In the genomic region with DNA sequence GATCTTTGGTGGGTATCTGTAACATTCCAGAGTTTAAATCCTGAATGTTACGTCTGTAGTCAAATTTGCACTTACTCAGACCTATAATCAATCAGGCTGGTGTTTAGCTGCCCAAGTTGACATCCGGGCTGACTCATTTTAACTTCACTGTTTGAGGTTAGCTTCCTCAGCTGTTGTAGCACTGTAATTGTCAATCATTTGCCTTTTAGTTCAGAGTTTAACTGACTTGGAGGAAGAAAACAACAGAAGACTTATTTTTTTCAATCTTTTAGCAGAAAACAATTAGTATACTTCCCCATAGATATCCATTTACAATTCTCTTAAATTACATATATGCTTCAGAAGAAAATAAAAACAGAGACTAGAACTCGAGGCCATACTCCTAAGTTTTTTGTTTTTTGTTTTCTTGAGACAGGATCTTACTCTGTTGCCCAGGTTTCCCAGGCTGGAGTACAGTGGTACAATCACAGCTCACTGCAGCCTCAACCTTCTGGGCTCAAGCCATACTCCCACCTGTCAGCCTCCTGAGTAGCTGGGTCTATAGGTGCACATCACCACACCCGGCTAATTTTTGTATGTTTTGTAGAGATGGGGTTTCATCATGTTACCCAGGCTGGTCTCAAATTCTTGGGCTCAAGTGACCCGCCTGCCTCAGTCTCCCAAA, we compare ENCODE assay signal across 8 cellular contexts. TPM values are rescaled to one million over a fixed set of nuclear protein-coding genes. Genes with fewer than 3 reads are reported as not detected.
DNase-seq lines count a peak whose midpoint lies in the region; ATAC-seq and TF ChIP-seq lines count a peak whose summit lies in the region.

No MANE protein-coding gene starts in this region.

- no peaks in the 10 kb centered on the region for H3K36me3 Mint-ChIP-seq in activated naive CD4-positive, alpha-beta T cell treated with anti-CD3 and anti-CD28 coated beads for 36 hours (ENCODE audit: low read depth)
- no peaks in the 10 kb centered on the region for H3K36me3 Mint-ChIP-seq in neural progenitor cell

- H3K4me2 ChIP-seq in PC-3 (ENCODE audit: low read length) (peak overlapping the region; percentile 67), neural progenitor cell (no peak overlapping the region)

- TSS peak; percentile 85 for BruUV-seq in PC-3 (replicated peaks; lab: Mats Ljungman, UMichigan)

- H3K4me3 Mint-ChIP-seq in activated naive CD4-positive, alpha-beta T cell treated with anti-CD3 and anti-CD28 coated beads for 36 hours: no peak overlapping the region
- H3K4me3 Mint-ChIP-seq in neural progenitor cell: no peak overlapping the region

- H3K9me3 ChIP-seq in PC-3 (ENCODE audit: low read length): no peaks in the 10 kb centered on the region
- peaks cover 2% of the 10 kb centered on the region for H3K9me3 ChIP-seq in aorta (ENCODE audit: control insufficient read depth, low read length)
- H3K9me3 ChIP-seq in neural progenitor cell (ENCODE audit: low read depth): no peaks in the 10 kb centered on the region

- intact Hi-C loops in activated naive CD4-positive, alpha-beta T cell treated with anti-CD3 and anti-CD28 coated beads for 36 hours (cut with micrococcal nuclease): loop anchor here (5.0 kb wide), 1 partner anchor 183 kb away; no protein-coding TSS in a partner anchor
- intact Hi-C loops in PC-3 (cut with micrococcal nuclease) (loop anchor here (1.0 to 10.0 kb wide), 3 partner anchors 37 to 117 kb away; no protein-coding TSS in a partner anchor), left colon (cut with DNase I, micrococcal nuclease) (no loop called here), aorta (cut with DNase I) (no loop called here)

- H3K9ac ChIP-seq in PC-3 (ENCODE audit: low read length) (peak overlapping the region; percentile 61), neural progenitor cell (no peak overlapping the region)

- peak; percentile 99 for ATAC-seq in HG02759 (IDR thresholded peaks at IDR 0.05; ENCODE audit: unreplicated experiment)
- ATAC-seq in PC-3: peak; percentile 65
- no peak for ATAC-seq in left colon
- ATAC-seq in aorta (ENCODE audit: low FRiP score): no peak

- H3K4me1 ChIP-seq in PC-3 (ENCODE audit: insufficient read depth, low read length) (peaks cover 52% of the 10 kb centered on the region), aorta (ENCODE audit: control insufficient read depth in 1 of 2, insufficient read depth in 2 of 2, low read length in 2 of 2) (peaks cover 0 to 1% of the 10 kb centered on the region in 2 donors), neural progenitor cell (no peaks in the 10 kb centered on the region)

- H3K4me3 ChIP-seq in PC-3 (ENCODE audit: low read length) (no peak overlapping the region), foreskin fibroblast (ENCODE audit: low read depth in 1 of 2, low read length in 2 of 2) (no peak overlapping the region), aorta (ENCODE audit: low read length in 2 of 2) (no peak overlapping the region), neural progenitor cell (no peak overlapping the region)

- H3K36me3 ChIP-seq in PC-3 (ENCODE audit: low read depth, low read length) (no peaks in the 10 kb centered on the region), aorta (ENCODE audit: control insufficient read depth in 1 of 2, insufficient read depth in 2 of 2, low read length in 1 of 2) (peaks cover 0 to 2% of the 10 kb centered on the region in 2 donors), neural progenitor cell (no peaks in the 10 kb centered on the region)

- DNase-seq in activated naive CD4-positive, alpha-beta T cell treated with anti-CD3 and anti-CD28 coated beads for 36 hours: peak; percentile 48
- no peak for DNase-seq in activated naive CD4-positive, alpha-beta T cell treated with Interleukin-2 at 50 U/mL for 16 hours
- DNase-seq in PC-3: peak; percentile 89
- peak; percentile 77 to 78 for DNase-seq in foreskin fibroblast
- DNase-seq in left colon: no peak
- DNase-seq in aorta: no peak
- DNase-seq in neural progenitor cell (ENCODE audit: low spot score): no peak

- no peaks in the 10 kb centered on the region for H3K79me2 ChIP-seq in PC-3 (ENCODE audit: low read length)
- H3K79me2 ChIP-seq in neural progenitor cell (ENCODE audit: low read depth): no peaks in the 10 kb centered on the region

- no peaks in the 10 kb centered on the region for H3K9me2 ChIP-seq in PC-3 (replicated peaks; ENCODE audit: low read length)

- CTCF ChIA-PET in activated naive CD4-positive, alpha-beta T cell treated with anti-CD3 and anti-CD28 coated beads for 36 hours (lab: Charles Lee): no interaction called here
- CTCF ChIA-PET in PC-3 (lab: Charles Lee): interaction anchor here (0.5 to 1.4 kb wide), 2 partner anchors 116 to 188 kb away, joined by 4 to 15 read pairs; no protein-coding TSS in a partner anchor

- H3K9me3 Mint-ChIP-seq in activated naive CD4-positive, alpha-beta T cell treated with anti-CD3 and anti-CD28 coated beads for 36 hours: no peaks in the 10 kb centered on the region
- no peaks in the 10 kb centered on the region for H3K9me3 Mint-ChIP-seq in neural progenitor cell

- H2AFZ ChIP-seq in PC-3 (ENCODE audit: low read length) (no peak overlapping the region), neural progenitor cell (replicated peaks) (no peak overlapping the region)

- POLR2A ChIA-PET in PC-3 (lab: Charles Lee; ENCODE audit: unreplicated experiment): interaction anchor here (0.7 kb wide), 1 partner anchor 116 kb away, joined by 6 read pairs; no protein-coding TSS in a partner anchor

- peaks cover 15% of the 10 kb centered on the region for H3K4me1 Mint-ChIP-seq in activated naive CD4-positive, alpha-beta T cell treated with anti-CD3 and anti-CD28 coated beads for 36 hours (ENCODE audit: low read depth)
- no peaks in the 10 kb centered on the region for H3K4me1 Mint-ChIP-seq in neural progenitor cell

- H3K27me3 ChIP-seq in PC-3 (ENCODE audit: low read length): no peaks in the 10 kb centered on the region
- no peaks in the 10 kb centered on the region for H3K27me3 ChIP-seq in aorta (ENCODE audit: control insufficient read depth in 1 of 2, insufficient read depth in 2 of 2, low read length in 1 of 2)
- H3K27me3 ChIP-seq in neural progenitor cell: no peaks in the 10 kb centered on the region

- H3K27ac ChIP-seq in PC-3 (ENCODE audit: low read length): peak overlapping the region; percentile 92
- no peak overlapping the region for H3K27ac ChIP-seq in aorta (ENCODE audit: low read depth in 1 of 2, low read length in 2 of 2)
- no peak overlapping the region for H3K27ac ChIP-seq in neural progenitor cell

- no peaks in the 10 kb centered on the region for H4K20me1 ChIP-seq in PC-3 (ENCODE audit: low read length)
- H4K20me1 ChIP-seq in neural progenitor cell (ENCODE audit: low read depth): no peaks in the 10 kb centered on the region

- H3K27ac Mint-ChIP-seq in activated naive CD4-positive, alpha-beta T cell treated with anti-CD3 and anti-CD28 coated beads for 36 hours: no peak overlapping the region
- no peak overlapping the region for H3K27ac Mint-ChIP-seq in neural progenitor cell

- H3F3A ChIP-seq in PC-3 (ENCODE audit: low read length, unreplicated experiment) (peaks cover 10% of the 10 kb centered on the region), neural progenitor cell (ENCODE audit: low read depth) (no peaks in the 10 kb centered on the region)

- 74 to 79% methylated on average over 5 of the region's 5 CpGs for WGBS in aorta, 2 donors

- H3K27me3 Mint-ChIP-seq in activated naive CD4-positive, alpha-beta T cell treated with anti-CD3 and anti-CD28 coated beads for 36 hours (ENCODE audit: low read depth): no peaks in the 10 kb centered on the region
- H3K27me3 Mint-ChIP-seq in neural progenitor cell (ENCODE audit: insufficient read depth, low read depth): no peaks in the 10 kb centered on the region

- TF ChIP-seq CTCF in PC-3 (conservative IDR thresholded peaks at IDR 0.05; ENCODE audit: low read depth, low read length): no peak
- TF ChIP-seq CTCF in foreskin fibroblast (IDR thresholded peaks at IDR 0.05; ENCODE audit: low read depth, low read length): no peak
- no peak for TF ChIP-seq CTCF in neural progenitor cell (IDR thresholded peaks at IDR 0.05)

RNA-seq across cellular contexts. Expression of a gene that starts 38.5 kb away (rescaled TPM):
- not detected for total RNA-seq in activated naive CD4-positive, alpha-beta T cell treated with anti-CD3 and anti-CD28 coated beads for 36 hours
- total RNA-seq in PC-3 (2014; rRNA removed) (0.11 TPM in 1 of 2 replicates, not detected in the other), left colon (1 to 10 TPM in 1 of 2 donors, under 1 TPM in 1; 0.67 to 1.4 TPM), aorta (10 to 100 TPM in 1 of 2 donors, 1 to 10 TPM in 1; 8.1 to 30.5 TPM), neural progenitor cell (ENCODE audit: low replicate concordance) (4.3 and 4.6 TPM in 2 replicates)
- 10 to 100 TPM; 18.7 to 69.6 TPM for polyA plus RNA-seq in aorta

Comparison
In these comparisons a context has a peak if more than half of its experiments do, and no peak if none do; other contexts are left out.
1. DNase-seq: peak in activated naive CD4-positive, alpha-beta T cell treated with anti-CD3 and anti-CD28 coated beads for 36 hours (single experiment), PC-3 (single experiment) and foreskin fibroblast (2 of 2); none in activated naive CD4-positive, alpha-beta T cell treated with Interleukin-2 at 50 U/mL for 16 hours (single experiment), left colon (0 of 2), aorta (0 of 2) and neural progenitor cell (single experiment).
2. ATAC-seq: peak in HG02759 (single experiment) and PC-3 (single experiment); none in left colon (single experiment) and aorta (single experiment).
3. intact Hi-C loops: an anchor here in activated naive CD4-positive, alpha-beta T cell treated with anti-CD3 and anti-CD28 coated beads for 36 hours (5.0 kb wide) and PC-3 (1.0 to 10.0 kb wide); none called in left colon and aorta.